In the genomic region with DNA sequence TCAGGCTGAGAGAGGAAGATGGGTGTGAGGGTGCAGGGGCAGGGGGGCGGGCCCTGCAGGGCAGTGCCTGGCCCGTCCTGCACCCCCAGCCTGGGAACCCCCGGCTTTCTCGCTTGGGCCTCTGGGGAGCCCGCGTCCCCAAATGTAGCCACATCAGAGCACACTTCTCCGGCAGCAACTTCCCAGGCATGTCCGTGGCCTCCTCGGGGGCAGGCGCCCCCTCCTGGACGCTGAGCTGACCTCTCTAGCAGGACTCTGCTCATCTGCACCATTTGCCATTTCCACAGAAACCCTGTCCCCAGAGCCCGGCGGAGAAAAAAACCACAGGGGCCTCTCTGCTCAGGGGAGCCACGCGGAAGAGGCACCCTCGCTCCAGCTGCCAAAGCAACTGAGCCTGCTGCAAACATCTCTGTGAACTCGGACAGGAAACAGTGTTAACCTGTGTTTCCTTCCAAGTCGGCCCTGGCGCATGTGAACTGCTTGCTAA, we compare ENCODE assay signal across 8 cellular contexts.
DNase-seq lines count a peak whose midpoint lies in the region; ATAC-seq and TF ChIP-seq lines count a peak whose summit lies in the region.

No MANE protein-coding gene starts in this region.

- peaks cover under 1 to 74% (median 47%) of the 10 kb centered on the region in 4 donors for H3K36me3 ChIP-seq in esophagus muscularis mucosa

- ATAC-seq in activated CD4-positive, CD25-positive, alpha-beta regulatory T cell treated with anti-CD3 and anti-CD28 coated beads, Interleukin-2, amount 50 U/mL, for 24 hours, result peak; percentile 39
- peak; percentile 31 for ATAC-seq in HG03060 (IDR thresholded peaks at IDR 0.05; ENCODE audit: low read depth, unreplicated experiment)

- intact Hi-C loops in esophagus muscularis mucosa (cut with DNase I), result no loop called here

- H3K4me1 ChIP-seq in esophagus muscularis mucosa, result peaks cover 0 to 12% (median 8%) of the 10 kb centered on the region in 4 donors

- peak in 2 of 3 experiments; percentile 24 to 40 for TF ChIP-seq CTCF in esophagus muscularis mucosa (IDR thresholded peaks at IDR 0.05)

- no peak overlapping the region for H3K4me3 ChIP-seq in esophagus muscularis mucosa

- no peaks in the 10 kb centered on the region for H3K9me3 ChIP-seq in esophagus muscularis mucosa

- WGBS in esophagus muscularis mucosa, result 49% methylated on average over 11 of the region's 19 CpGs

- no peaks in the 10 kb centered on the region for H3K27me3 ChIP-seq in esophagus muscularis mucosa

- no peak for TF ChIP-seq EP300 in esophagus muscularis mucosa (IDR thresholded peaks at IDR 0.05)

- no peak for TF ChIP-seq POLR2A in esophagus muscularis mucosa (IDR thresholded peaks at IDR 0.05; ENCODE audit: low read depth)

- no peak for DNase-seq in activated CD4-positive, CD25-positive, alpha-beta regulatory T cell (lab: John Stamatoyannopoulos, UW)
- peak; percentile 71 for DNase-seq in activated CD4-positive, alpha-beta T cell treated with anti-CD3 and anti-CD28 coated beads for 48 hours
- DNase-seq in esophagus muscularis mucosa (ENCODE audit: extremely low spot score) (no peak), COLO829 (ENCODE audit: low spot score) (no peak), NCI-H146 treated with DMSO at 0.1 percent for 48 hours (lab: John Stamatoyannopoulos, UW; ENCODE audit: unreplicated experiment) (no peak)
- peak; percentile 22 to 25 for DNase-seq in stimulated activated CD4-positive, alpha-beta T cell treated with anti-CD3 and anti-CD28 coated beads, Interleukin-15, amount 100 ng/mL, for 48 hours (ENCODE audit: low read depth in 2 of 2)

- H3K27ac ChIP-seq in esophagus muscularis mucosa (replicated peaks in 1 of 4), result no peak overlapping the region

Comparison
In these comparisons a context has a peak if more than half of its experiments do, and no peak if none do; other contexts are left out.
1. DNase-seq: peak in activated CD4-positive, alpha-beta T cell treated with anti-CD3 and anti-CD28 coated beads for 48 hours (single experiment) and stimulated activated CD4-positive, alpha-beta T cell treated with anti-CD3 and anti-CD28 coated beads, Interleukin-15, amount 100 ng/mL, for 48 hours (2 of 2); none in activated CD4-positive, CD25-positive, alpha-beta regulatory T cell (0 of 4), esophagus muscularis mucosa (single experiment), COLO829 (single experiment) and NCI-H146 treated with DMSO at 0.1 percent for 48 hours (single experiment).